ENCODE assay signal across 9 cellular contexts in genomic region chr9:22469928-22470544, GRCh38. TPM values are rescaled to one million over a fixed set of nuclear protein-coding genes. Genes with fewer than 3 reads are reported as not detected.
DNase-seq lines count a peak whose midpoint lies in the region; ATAC-seq and TF ChIP-seq lines count a peak whose summit lies in the region.
"Had no signal": no experiment of that assay in that cellular context is flagged by ENCODE, and none has a peak within 500 bp of the region (broad histone marks: within the 10 kb centered on the region; RNA-seq: fewer than 3 reads in every experiment).

No MANE protein-coding gene starts in this region.

- H3K36me3 Mint-ChIP-seq in activated CD8-positive, alpha-beta memory T cell treated with anti-CD3 and anti-CD28 coated beads, Interleukin-2, amount 10 ng/mL, durations not matched to agents 7 days and 5 days, result no peaks in the 10 kb centered on the region
- H3K36me3 Mint-ChIP-seq: activated naive CD8-positive, alpha-beta T cell treated with anti-CD3 and anti-CD28 coated beads, Interleukin-2, amount 10 ng/mL, durations not matched to agents 7 days and 5 days had no signal

- peak; percentile 53 for ATAC-seq in activated CD8-positive, alpha-beta memory T cell treated with anti-CD3 and anti-CD28 coated beads, Interleukin-2, amount 10 ng/mL, durations not matched to agents 7 days and 5 days
- no peak for ATAC-seq in GM19397 (IDR thresholded peaks at IDR 0.05; ENCODE audit: unreplicated experiment)

- in situ Hi-C loops in G401 (cut with HindIII; ENCODE audit: low sequenced_read_pairs), result no loop called here

- no peak overlapping the region for H3K4me3 Mint-ChIP-seq in activated CD8-positive, alpha-beta memory T cell treated with anti-CD3 and anti-CD28 coated beads, Interleukin-2, amount 10 ng/mL, durations not matched to agents 7 days and 5 days
- H3K4me3 Mint-ChIP-seq: activated naive CD8-positive, alpha-beta T cell treated with anti-CD3 and anti-CD28 coated beads, Interleukin-2, amount 10 ng/mL, durations not matched to agents 7 days and 5 days had no signal

- H3K27me3 ChIP-seq in WERI-Rb-1 (ENCODE audit: insufficient read depth, low read depth, severe bottlenecking), result no peaks in the 10 kb centered on the region

- no peaks in the 10 kb centered on the region for H3K9me3 Mint-ChIP-seq in activated CD8-positive, alpha-beta memory T cell treated with anti-CD3 and anti-CD28 coated beads, Interleukin-2, amount 10 ng/mL, durations not matched to agents 7 days and 5 days (ENCODE audit: low read depth)
- H3K9me3 Mint-ChIP-seq: activated naive CD8-positive, alpha-beta T cell treated with anti-CD3 and anti-CD28 coated beads, Interleukin-2, amount 10 ng/mL, durations not matched to agents 7 days and 5 days had no signal

- no peak overlapping the region for H3K27ac ChIP-seq in WERI-Rb-1

- no peak for DNase-seq in activated CD8-positive, alpha-beta memory T cell treated with anti-CD3 and anti-CD28 coated beads, Interleukin-2, amount 10 ng/mL, durations not matched to agents 7 days and 5 days
- no peak for DNase-seq in activated CD8-positive, alpha-beta memory T cell treated with anti-CD3 and anti-CD28 coated beads, Interleukin-2, amount 50 U/mL, for 4 hours
- peak; percentile 56 for DNase-seq in HEK293T (ENCODE audit: extremely low spot score)
- peak; percentile 37 for DNase-seq in NCI-H1105 (lab: John Stamatoyannopoulos, UW)
- peak; percentile 21 for DNase-seq in WERI-Rb-1
- peak; percentile 35 for DNase-seq in kidney glomerular epithelial cell (lab: John Stamatoyannopoulos, UW)
- DNase-seq in G401 (ENCODE audit: low spot score), result no peak
- DNase-seq: activated naive CD8-positive, alpha-beta T cell treated with anti-CD3 and anti-CD28 coated beads, Interleukin-2, amount 10 ng/mL, durations not matched to agents 7 days and 5 days had no signal

- no peak overlapping the region for H3K27ac Mint-ChIP-seq in activated CD8-positive, alpha-beta memory T cell treated with anti-CD3 and anti-CD28 coated beads, Interleukin-2, amount 10 ng/mL, durations not matched to agents 7 days and 5 days
- H3K27ac Mint-ChIP-seq: activated naive CD8-positive, alpha-beta T cell treated with anti-CD3 and anti-CD28 coated beads, Interleukin-2, amount 10 ng/mL, durations not matched to agents 7 days and 5 days had no signal

- no peaks in the 10 kb centered on the region for H3K27me3 Mint-ChIP-seq in activated CD8-positive, alpha-beta memory T cell treated with anti-CD3 and anti-CD28 coated beads, Interleukin-2, amount 10 ng/mL, durations not matched to agents 7 days and 5 days
- H3K27me3 Mint-ChIP-seq: activated naive CD8-positive, alpha-beta T cell treated with anti-CD3 and anti-CD28 coated beads, Interleukin-2, amount 10 ng/mL, durations not matched to agents 7 days and 5 days had no signal

- no peaks in the 10 kb centered on the region for H3K9me3 ChIP-seq in WERI-Rb-1 (ENCODE audit: severe bottlenecking)

- CTCF ChIA-PET in activated CD8-positive, alpha-beta memory T cell treated with anti-CD3 and anti-CD28 coated beads, Interleukin-2, amount 10 ng/mL, durations not matched to agents 7 days and 5 days (lab: Charles Lee), result interaction anchor here (1.0 kb wide), 2 partner anchors 12 to 39 kb away, joined by 3 to 4 read pairs; no protein-coding TSS in a partner anchor
- CTCF ChIA-PET in HEK293T (lab: Yijun Ruan, JAX), result no interaction called here

- no peak overlapping the region for H3K4me3 ChIP-seq in WERI-Rb-1 (ENCODE audit: low read depth, low read length)

- TF ChIP-seq CTCF in WERI-Rb-1 (IDR thresholded peaks at IDR 0.05; ENCODE audit: low read depth, low read length), result peak; percentile 65

- POLR2A ChIA-PET in HEK293T (lab: Yijun Ruan, JAX), result no interaction called here

- H3K36me3 ChIP-seq in WERI-Rb-1, result no peaks in the 10 kb centered on the region

- H3K4me1 Mint-ChIP-seq in activated CD8-positive, alpha-beta memory T cell treated with anti-CD3 and anti-CD28 coated beads, Interleukin-2, amount 10 ng/mL, durations not matched to agents 7 days and 5 days, result no peaks in the 10 kb centered on the region
- H3K4me1 Mint-ChIP-seq: activated naive CD8-positive, alpha-beta T cell treated with anti-CD3 and anti-CD28 coated beads, Interleukin-2, amount 10 ng/mL, durations not matched to agents 7 days and 5 days had no signal

TF ChIP-seq in HEK293T, 16 proteins besides CTCF, POLR2A, EP300 and RAD21:
- TF ChIP-seq SUZ12 (IDR thresholded peaks at IDR 0.05) (no peak), TARDBP (IDR thresholded peaks at IDR 0.05) (no peak), FOXM1 (IDR thresholded peaks at IDR 0.05; ENCODE audit: borderline replicate concordance) (no peak), ELF4 (IDR thresholded peaks at IDR 0.05) (no peak)

RNA-seq across cellular contexts. Expression of gene DMRTA1, which starts 23.4 kb away (rescaled TPM):
- not detected for total RNA-seq in activated CD8-positive, alpha-beta memory T cell treated with anti-CD3 and anti-CD28 coated beads, Interleukin-2, amount 10 ng/mL, durations not matched to agents 7 days and 5 days
- total RNA-seq in G401 (2014; rRNA removed; shearing (Covaris generic)), result not detected in 2 replicates
- total RNA-seq: activated naive CD8-positive, alpha-beta T cell treated with anti-CD3 and anti-CD28 coated beads, Interleukin-2, amount 10 ng/mL, durations not matched to agents 7 days and 5 days had no signal

Comparison
In these comparisons a context has a peak if more than half of its experiments do, and no peak if none do; other contexts are left out.
1. DNase-seq: peak in HEK293T (single experiment), NCI-H1105 (single experiment), WERI-Rb-1 (single experiment) and kidney glomerular epithelial cell (single experiment); none in activated CD8-positive, alpha-beta memory T cell treated with anti-CD3 and anti-CD28 coated beads, Interleukin-2, amount 10 ng/mL, durations not matched to agents 7 days and 5 days (single experiment), activated CD8-positive, alpha-beta memory T cell treated with anti-CD3 and anti-CD28 coated beads, Interleukin-2, amount 50 U/mL, for 4 hours (single experiment) and G401 (single experiment).